Comparison of ENCODE assay signal across 12 cellular contexts in the genomic region with DNA sequence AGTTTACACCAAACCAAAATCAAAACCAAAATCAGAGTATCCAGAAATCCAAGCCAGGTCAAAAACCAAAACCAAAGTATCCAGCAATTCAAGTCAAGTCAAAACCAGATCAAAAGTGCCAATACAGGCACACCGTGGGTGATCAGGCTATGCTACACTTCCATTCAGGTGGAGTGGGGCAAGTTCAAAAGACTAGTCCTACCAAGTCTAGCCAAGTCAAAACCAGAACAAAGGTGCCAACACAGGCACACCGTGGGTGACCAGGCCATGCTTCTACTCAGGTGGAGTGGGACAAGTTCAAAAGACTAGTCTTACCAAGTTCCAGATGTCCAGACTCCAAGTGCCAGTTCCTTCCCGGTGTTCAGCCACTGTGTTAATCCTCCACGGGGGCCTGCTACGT. TPM values are rescaled to one million over a fixed set of nuclear protein-coding genes. Genes with fewer than 3 reads are reported as not detected.
DNase-seq lines count a peak whose midpoint lies in the region; ATAC-seq and TF ChIP-seq lines count a peak whose summit lies in the region.
"Not testable (repeated sequence)": the region's sequence is repeated elsewhere in the genome, so short reads cannot be mapped to it uniquely, and the experiment has no call there.
"Had no signal": no experiment of that assay in that cellular context is flagged by ENCODE, and none has a peak within 500 bp of the region (broad histone marks: within the 10 kb centered on the region; RNA-seq: fewer than 3 reads in every experiment).

No MANE protein-coding gene starts in this region.

- H3K9me3 ChIP-seq in T-helper 17 cell (ENCODE audit: control insufficient read depth, low read length, poor library complexity, severe bottlenecking); trophoblast cell (ENCODE audit: insufficient read depth, low read depth, low read length): not testable (repeated sequence)

- H3K27me3 ChIP-seq in trophoblast cell (ENCODE audit: insufficient read depth, low read length): not testable (repeated sequence)

- H4K12ac ChIP-seq in trophoblast cell (ENCODE audit: low read depth, low read length): not testable (repeated sequence)

- not testable (repeated sequence) for H3K79me2 ChIP-seq in trophoblast cell (ENCODE audit: control insufficient read depth, insufficient read depth, low read length, poor library complexity)

- H2AK5ac ChIP-seq in trophoblast cell (ENCODE audit: low read length): peak overlapping the region; percentile 54

- not testable (repeated sequence) for H3K4me3 Mint-ChIP-seq in T-helper 17 cell

- not testable (repeated sequence) for TF ChIP-seq CTCF in GM12864 (IDR thresholded peaks at IDR 0.05; ENCODE audit: low read depth, low read length, missing control alignments)

- H3K27ac ChIP-seq in trophoblast cell (ENCODE audit: low read depth, low read length): not testable (repeated sequence)

- not testable (repeated sequence) for H3K4me1 Mint-ChIP-seq in T-helper 17 cell

- no CpG with 5 or more reads among the region's 5 CpGs for WGBS in trophoblast cell (ENCODE audit: extremely low coverage, insufficient coverage, insufficient read length)

- H3K14ac ChIP-seq in trophoblast cell (ENCODE audit: low read length): not testable (repeated sequence)

- H3K9ac ChIP-seq in trophoblast cell (ENCODE audit: low read length): not testable (repeated sequence)

- not testable (repeated sequence) for TF ChIP-seq POLR2A in GM18505 (IDR thresholded peaks at IDR 0.05; ENCODE audit: borderline replicate concordance, extremely low read depth, insufficient read depth, insufficient read length)

- not testable (repeated sequence) for H3K36me3 ChIP-seq in trophoblast cell (ENCODE audit: control insufficient read depth in 1 of 2, insufficient read depth in 2 of 2, low read length in 2 of 2)

- H2BK5ac ChIP-seq in trophoblast cell (ENCODE audit: low read depth, low read length, poor library complexity): peak overlapping the region; percentile 49

- H3K4ac ChIP-seq in trophoblast cell (ENCODE audit: low read depth, low read length): not testable (repeated sequence)

- not testable (repeated sequence) for H3K4me1 ChIP-seq in trophoblast cell (ENCODE audit: control insufficient read depth in 1 of 2, insufficient read depth in 2 of 2, low read length in 2 of 2)

- H3K27ac Mint-ChIP-seq in T-helper 17 cell: peak overlapping the region; percentile 14

- H2AFZ ChIP-seq in trophoblast cell (ENCODE audit: insufficient read depth, low read length, poor library complexity): not testable (repeated sequence)

- H4K91ac ChIP-seq in trophoblast cell (ENCODE audit: low read depth, low read length): peak overlapping the region; percentile 35

- ATAC-seq in GM18505 (IDR thresholded peaks at IDR 0.05; ENCODE audit: unreplicated experiment) (peak; percentile 6), GM19395 (IDR thresholded peaks at IDR 0.05; ENCODE audit: unreplicated experiment) (peak; percentile 25), HG02840 (IDR thresholded peaks at IDR 0.05; ENCODE audit: low FRiP score, unreplicated experiment) (peak; percentile 10), HG03432 (IDR thresholded peaks at IDR 0.05; ENCODE audit: unreplicated experiment) (peak; percentile 12)
- ATAC-seq in T-helper 17 cell: not testable (repeated sequence)

- not testable (repeated sequence) for DNase-seq in GM12864 (ENCODE audit: low read depth); T-helper 17 cell; trophoblast cell

- H3K23ac ChIP-seq in trophoblast cell (ENCODE audit: low read length): not testable (repeated sequence)

- not testable (repeated sequence) for H3K36me3 Mint-ChIP-seq in T-helper 17 cell (ENCODE audit: low read depth)

- H4K8ac ChIP-seq in trophoblast cell (ENCODE audit: low read depth, low read length): not testable (repeated sequence)

- peak overlapping the region; percentile 58 for H2BK12ac ChIP-seq in trophoblast cell (ENCODE audit: low read length)

- not testable (repeated sequence) for H2BK120ac ChIP-seq in trophoblast cell (ENCODE audit: insufficient read depth, low read length, poor library complexity)

- not testable (repeated sequence) for H3K18ac ChIP-seq in trophoblast cell (ENCODE audit: low read length)

- not testable (repeated sequence) for H3K4me2 ChIP-seq in trophoblast cell (ENCODE audit: low read length)

- H3K4me3 ChIP-seq in GM12864 (ENCODE audit: low read depth, low read length): peak overlapping the region; percentile 77
- not testable (repeated sequence) for H3K4me3 ChIP-seq in trophoblast cell (ENCODE audit: low read depth, low read length)

- H3K27me3 Mint-ChIP-seq in T-helper 17 cell: not testable (repeated sequence)

- not testable (repeated sequence) for H3K79me1 ChIP-seq in trophoblast cell (ENCODE audit: low read length)

RNA-seq across cellular contexts. Expression of a gene that starts 0.5 kb away (rescaled TPM):
- not detected for total RNA-seq in T-helper 17 cell
- polyA plus RNA-seq in trophoblast cell (2013): 0.15 TPM in 2 replicates
- total RNA-seq: CD4-positive, alpha-beta T cell; HFFc6; NCI-H460; SK-MEL-5 had no signal
- polyA plus RNA-seq: AG04450 had no signal
